In genomic region chr12:120617767-120618166, GRCh38 we compare ENCODE assay signal across 4 cellular contexts. TPM values are rescaled to one million over a fixed set of nuclear protein-coding genes. Genes with fewer than 3 reads are reported as not detected.
"Had no signal": no experiment of that assay in that cellular context is flagged by ENCODE, and none has a peak within 500 bp of the region (broad histone marks: within the 10 kb centered on the region; RNA-seq: fewer than 3 reads in every experiment).

No MANE protein-coding gene starts in this region.

RNA-seq across cellular contexts. Expression of gene CABP1, which starts 22.7 kb away (rescaled TPM):
- total RNA-seq: PC-3, PC-9, RPMI7951, SJSA1 had no signal
